Comparison of ENCODE assay signal across 8 cellular contexts in the genomic region with DNA sequence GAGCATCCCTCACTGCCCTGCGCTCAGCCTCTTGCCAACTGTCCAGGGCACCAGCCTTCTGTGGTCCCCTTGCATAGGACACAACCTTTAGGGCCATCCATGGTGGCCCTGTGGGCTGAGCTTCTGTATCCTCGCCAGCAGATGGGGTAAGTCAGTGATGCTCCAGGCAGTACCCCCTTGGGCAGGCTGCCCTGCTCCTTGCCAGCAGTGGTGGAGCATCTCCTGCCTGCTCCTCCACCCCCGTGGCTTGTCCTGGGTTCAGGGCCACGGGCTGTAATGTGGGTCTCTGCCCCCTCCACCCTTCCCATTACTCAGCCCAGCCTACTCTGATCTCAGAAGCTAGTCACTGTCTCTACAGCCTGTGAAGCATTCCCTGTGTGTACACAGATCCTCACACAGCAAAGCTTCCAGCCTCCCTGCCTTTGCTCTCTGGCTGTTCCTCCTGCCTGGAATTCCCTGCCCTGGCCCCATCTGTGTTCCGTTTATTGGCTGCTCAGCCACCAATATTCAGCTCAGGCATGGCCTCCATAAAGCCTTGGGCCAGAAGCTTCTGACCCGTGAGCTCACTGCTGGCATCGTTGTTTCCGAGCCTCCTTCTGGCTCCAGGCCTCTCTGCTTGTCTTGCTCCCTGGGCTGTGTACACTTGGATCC.
DNase-seq lines count a peak whose midpoint lies in the region; ATAC-seq and TF ChIP-seq lines count a peak whose summit lies in the region.

No MANE protein-coding gene starts in this region.

- H3K9me3 Mint-ChIP-seq in GM23338, result no peaks in the 10 kb centered on the region

- H2AFZ ChIP-seq in GM23338, result no peak overlapping the region

- no peak overlapping the region for H3K4me2 ChIP-seq in GM23338

- no peaks in the 10 kb centered on the region for H3K36me3 Mint-ChIP-seq in GM23338 (ENCODE audit: low read depth)

- H3K4me1 ChIP-seq in GM23338 (ENCODE audit: insufficient read depth), result no peaks in the 10 kb centered on the region

- H3K27ac ChIP-seq in GM23338 (ENCODE audit: low read depth), result no peak overlapping the region

- H3K4me1 Mint-ChIP-seq in GM23338, result peaks cover 2% of the 10 kb centered on the region

- peaks cover 12% of the 10 kb centered on the region for H3K27me3 Mint-ChIP-seq in GM23338 (ENCODE audit: insufficient read depth, low read depth, poor library complexity)

- no peaks in the 10 kb centered on the region for H3K27me3 ChIP-seq in GM23338 (ENCODE audit: insufficient read depth)

- H3K9me2 ChIP-seq in GM23338 (ENCODE audit: insufficient read depth), result no peaks in the 10 kb centered on the region

- no peaks in the 10 kb centered on the region for H3K79me2 ChIP-seq in GM23338 (replicated peaks; ENCODE audit: insufficient read depth)

- no peak overlapping the region for H3K4me3 ChIP-seq in GM23338

- H3K4me3 Mint-ChIP-seq in GM23338, result no peak overlapping the region

- peak; percentile 57 for DNase-seq in DMS153 (lab: John Stamatoyannopoulos, UW)
- DNase-seq in GM23338 (ENCODE audit: low spot score), result peak; percentile 63
- DNase-seq in RKO (ENCODE audit: low spot score), result peak; percentile 21
- DNase-seq in erythroblast (lab: John Stamatoyannopoulos, UW), result peak; percentile 16 to 29
- DNase-seq in pons (ENCODE audit: low spot score), result peak; percentile 67

- TF ChIP-seq POLR2A in erythroblast (IDR thresholded peaks at IDR 0.05; ENCODE audit: low read length), result no peak

- no peak overlapping the region for H3K27ac Mint-ChIP-seq in GM23338

- no peaks in the 10 kb centered on the region for H4K20me1 ChIP-seq in GM23338 (replicated peaks; ENCODE audit: insufficient read depth)

- H3K36me3 ChIP-seq in GM23338 (ENCODE audit: insufficient read depth), result no peaks in the 10 kb centered on the region

- ATAC-seq in GM23338, result peak; percentile 86
- no peak for ATAC-seq in HG03196 (IDR thresholded peaks at IDR 0.05; ENCODE audit: unreplicated experiment)
- no peak for ATAC-seq in GM18861 (IDR thresholded peaks at IDR 0.05; ENCODE audit: unreplicated experiment)
- ATAC-seq in GM19452 (IDR thresholded peaks at IDR 0.05; ENCODE audit: unreplicated experiment), result no peak

- TF ChIP-seq CTCF in GM23338 (conservative IDR thresholded peaks at IDR 0.05; ENCODE audit: low read depth in 2 of 2), result peak; percentile 44 to 76; a peak in 3 of 4 replicates

- H3F3A ChIP-seq in GM23338 (replicated peaks; ENCODE audit: low read depth), result no peaks in the 10 kb centered on the region

TF ChIP-seq in GM23338, 12 proteins besides CTCF, POLR2A, EP300 and RAD21:
- TF ChIP-seq, protein P1, sequence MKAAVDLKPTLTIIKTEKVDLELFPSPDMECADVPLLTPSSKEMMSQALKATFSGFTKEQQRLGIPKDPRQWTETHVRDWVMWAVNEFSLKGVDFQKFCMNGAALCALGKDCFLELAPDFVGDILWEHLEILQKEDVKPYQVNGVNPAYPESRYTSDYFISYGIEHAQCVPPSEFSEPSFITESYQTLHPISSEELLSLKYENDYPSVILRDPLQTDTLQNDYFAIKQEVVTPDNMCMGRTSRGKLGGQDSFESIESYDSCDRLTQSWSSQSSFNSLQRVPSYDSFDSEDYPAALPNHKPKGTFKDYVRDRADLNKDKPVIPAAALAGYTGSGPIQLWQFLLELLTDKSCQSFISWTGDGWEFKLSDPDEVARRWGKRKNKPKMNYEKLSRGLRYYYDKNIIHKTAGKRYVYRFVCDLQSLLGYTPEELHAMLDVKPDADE (IDR thresholded peaks at IDR 0.05), result no peak
- no peak for TF ChIP-seq STAT1 (IDR thresholded peaks at IDR 0.05; ENCODE audit: unreplicated experiment)
- no peak for TF ChIP-seq ZNF114 (CRISPR knock-in tag; IDR thresholded peaks at IDR 0.05)
- TF ChIP-seq EZH2phosphoT487 (IDR thresholded peaks at IDR 0.05; ENCODE audit: unreplicated experiment), result no peak
- TF ChIP-seq ZNF331 (CRISPR knock-in tag; IDR thresholded peaks at IDR 0.05; ENCODE audit: low read depth), result no peak
